In the genomic region with DNA sequence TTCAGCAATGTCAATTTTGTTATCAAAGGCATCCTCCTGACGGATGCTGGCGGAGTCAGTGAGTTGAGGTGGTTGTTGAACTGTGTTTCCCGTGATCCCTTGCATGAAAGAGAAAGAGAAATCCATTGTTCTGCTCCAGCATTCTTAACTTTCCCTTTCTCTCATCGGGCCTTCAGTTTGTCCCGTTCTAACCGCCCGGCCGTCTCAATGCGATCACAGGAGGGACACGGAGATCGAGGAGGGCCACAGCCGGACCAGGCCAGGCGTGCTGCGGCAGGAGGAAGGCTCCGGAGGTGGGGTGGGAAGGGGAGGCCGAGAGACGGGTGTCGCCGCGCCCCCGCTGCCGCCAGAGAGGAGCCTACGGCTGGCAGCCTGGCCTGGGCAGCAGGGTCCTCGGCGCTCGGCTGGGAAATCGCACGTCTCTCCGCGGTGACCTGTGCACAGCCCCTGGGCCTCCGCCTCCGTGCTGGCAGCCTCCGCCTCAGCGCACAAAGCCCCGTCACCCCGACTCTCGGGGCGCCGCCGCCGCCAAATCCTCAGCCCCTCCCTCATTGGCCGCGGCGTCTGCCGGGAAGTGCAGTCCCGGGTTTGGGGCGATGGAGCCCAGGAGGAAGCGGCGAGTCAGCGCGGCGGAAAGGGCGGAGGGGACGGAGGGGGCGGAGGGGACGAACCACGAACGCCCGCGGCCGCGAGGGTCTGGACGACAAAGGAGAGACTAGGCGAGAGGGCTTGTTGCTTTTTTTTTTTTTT, we compare ENCODE assay signal across 1 cellular context.
TF ChIP-seq lines count a peak whose summit lies in the region.

No MANE protein-coding gene starts in this region.

TF ChIP-seq in GM12878, 131 proteins besides CTCF, POLR2A, EP300 and RAD21 (continued from another document):
- TF ChIP-seq, protein P1, sequence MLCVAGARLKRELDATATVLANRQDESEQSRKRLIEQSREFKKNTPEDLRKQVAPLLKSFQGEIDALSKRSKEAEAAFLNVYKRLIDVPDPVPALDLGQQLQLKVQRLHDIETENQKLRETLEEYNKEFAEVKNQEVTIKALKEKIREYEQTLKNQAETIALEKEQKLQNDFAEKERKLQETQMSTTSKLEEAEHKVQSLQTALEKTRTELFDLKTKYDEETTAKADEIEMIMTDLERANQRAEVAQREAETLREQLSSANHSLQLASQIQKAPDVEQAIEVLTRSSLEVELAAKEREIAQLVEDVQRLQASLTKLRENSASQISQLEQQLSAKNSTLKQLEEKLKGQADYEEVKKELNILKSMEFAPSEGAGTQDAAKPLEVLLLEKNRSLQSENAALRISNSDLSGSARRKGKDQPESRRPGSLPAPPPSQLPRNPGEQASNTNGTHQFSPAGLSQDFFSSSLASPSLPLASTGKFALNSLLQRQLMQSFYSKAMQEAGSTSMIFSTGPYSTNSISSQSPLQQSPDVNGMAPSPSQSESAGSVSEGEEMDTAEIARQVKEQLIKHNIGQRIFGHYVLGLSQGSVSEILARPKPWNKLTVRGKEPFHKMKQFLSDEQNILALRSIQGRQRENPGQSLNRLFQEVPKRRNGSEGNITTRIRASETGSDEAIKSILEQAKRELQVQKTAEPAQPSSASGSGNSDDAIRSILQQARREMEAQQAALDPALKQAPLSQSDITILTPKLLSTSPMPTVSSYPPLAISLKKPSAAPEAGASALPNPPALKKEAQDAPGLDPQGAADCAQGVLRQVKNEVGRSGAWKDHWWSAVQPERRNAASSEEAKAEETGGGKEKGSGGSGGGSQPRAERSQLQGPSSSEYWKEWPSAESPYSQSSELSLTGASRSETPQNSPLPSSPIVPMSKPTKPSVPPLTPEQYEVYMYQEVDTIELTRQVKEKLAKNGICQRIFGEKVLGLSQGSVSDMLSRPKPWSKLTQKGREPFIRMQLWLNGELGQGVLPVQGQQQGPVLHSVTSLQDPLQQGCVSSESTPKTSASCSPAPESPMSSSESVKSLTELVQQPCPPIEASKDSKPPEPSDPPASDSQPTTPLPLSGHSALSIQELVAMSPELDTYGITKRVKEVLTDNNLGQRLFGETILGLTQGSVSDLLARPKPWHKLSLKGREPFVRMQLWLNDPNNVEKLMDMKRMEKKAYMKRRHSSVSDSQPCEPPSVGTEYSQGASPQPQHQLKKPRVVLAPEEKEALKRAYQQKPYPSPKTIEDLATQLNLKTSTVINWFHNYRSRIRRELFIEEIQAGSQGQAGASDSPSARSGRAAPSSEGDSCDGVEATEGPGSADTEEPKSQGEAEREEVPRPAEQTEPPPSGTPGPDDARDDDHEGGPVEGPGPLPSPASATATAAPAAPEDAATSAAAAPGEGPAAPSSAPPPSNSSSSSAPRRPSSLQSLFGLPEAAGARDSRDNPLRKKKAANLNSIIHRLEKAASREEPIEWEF (IDR thresholded peaks at IDR 0.05; ENCODE audit: insufficient replicate concordance, low read depth, low read length), result no peak
- peak in 1 of 2 experiments; percentile 56; a peak in 2 of 4 replicates for TF ChIP-seq BHLHE40 (IDR thresholded peaks at IDR 0.05; ENCODE audit: borderline replicate concordance in 1 of 2, low read depth in 2 of 2, low read length in 1 of 2)
- no peak for TF ChIP-seq KAT2A (conservative IDR thresholded peaks at IDR 0.05; ENCODE audit: control insufficient read depth, low read depth, low read length)
- TF ChIP-seq POU2F2 (IDR thresholded peaks at IDR 0.05; ENCODE audit: borderline replicate concordance, low read depth, low read length), result peak; percentile 42; the same call in 1 of the 3 replicates
- peak; percentile 39 for TF ChIP-seq SIX5 (IDR thresholded peaks at IDR 0.05; ENCODE audit: low read depth, low read length, severe bottlenecking)
- TF ChIP-seq STAT3 (IDR thresholded peaks at IDR 0.05; ENCODE audit: low read depth, low read length), result no peak
- 0 out of 2 replicates have a peak, but pooled peaks have one; percentile 65 for TF ChIP-seq SMARCA5 (IDR thresholded peaks at IDR 0.05)
- TF ChIP-seq, protein P2, sequence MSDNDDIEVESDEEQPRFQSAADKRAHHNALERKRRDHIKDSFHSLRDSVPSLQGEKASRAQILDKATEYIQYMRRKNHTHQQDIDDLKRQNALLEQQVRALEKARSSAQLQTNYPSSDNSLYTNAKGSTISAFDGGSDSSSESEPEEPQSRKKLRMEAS (IDR thresholded peaks at IDR 0.05; ENCODE audit: low read depth, low read length), result no peak
- peak; percentile 81 for TF ChIP-seq IKZF1 (conservative IDR thresholded peaks at IDR 0.05)
- no peak; the same call in 1 of the 2 replicates for TF ChIP-seq ZNF217 (IDR thresholded peaks at IDR 0.05)
- TF ChIP-seq, protein P3, sequence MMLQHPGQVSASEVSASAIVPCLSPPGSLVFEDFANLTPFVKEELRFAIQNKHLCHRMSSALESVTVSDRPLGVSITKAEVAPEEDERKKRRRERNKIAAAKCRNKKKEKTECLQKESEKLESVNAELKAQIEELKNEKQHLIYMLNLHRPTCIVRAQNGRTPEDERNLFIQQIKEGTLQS (IDR thresholded peaks at IDR 0.05; ENCODE audit: borderline replicate concordance, extremely low read depth, low read depth, low read length), result no peak
- TF ChIP-seq, protein P4, sequence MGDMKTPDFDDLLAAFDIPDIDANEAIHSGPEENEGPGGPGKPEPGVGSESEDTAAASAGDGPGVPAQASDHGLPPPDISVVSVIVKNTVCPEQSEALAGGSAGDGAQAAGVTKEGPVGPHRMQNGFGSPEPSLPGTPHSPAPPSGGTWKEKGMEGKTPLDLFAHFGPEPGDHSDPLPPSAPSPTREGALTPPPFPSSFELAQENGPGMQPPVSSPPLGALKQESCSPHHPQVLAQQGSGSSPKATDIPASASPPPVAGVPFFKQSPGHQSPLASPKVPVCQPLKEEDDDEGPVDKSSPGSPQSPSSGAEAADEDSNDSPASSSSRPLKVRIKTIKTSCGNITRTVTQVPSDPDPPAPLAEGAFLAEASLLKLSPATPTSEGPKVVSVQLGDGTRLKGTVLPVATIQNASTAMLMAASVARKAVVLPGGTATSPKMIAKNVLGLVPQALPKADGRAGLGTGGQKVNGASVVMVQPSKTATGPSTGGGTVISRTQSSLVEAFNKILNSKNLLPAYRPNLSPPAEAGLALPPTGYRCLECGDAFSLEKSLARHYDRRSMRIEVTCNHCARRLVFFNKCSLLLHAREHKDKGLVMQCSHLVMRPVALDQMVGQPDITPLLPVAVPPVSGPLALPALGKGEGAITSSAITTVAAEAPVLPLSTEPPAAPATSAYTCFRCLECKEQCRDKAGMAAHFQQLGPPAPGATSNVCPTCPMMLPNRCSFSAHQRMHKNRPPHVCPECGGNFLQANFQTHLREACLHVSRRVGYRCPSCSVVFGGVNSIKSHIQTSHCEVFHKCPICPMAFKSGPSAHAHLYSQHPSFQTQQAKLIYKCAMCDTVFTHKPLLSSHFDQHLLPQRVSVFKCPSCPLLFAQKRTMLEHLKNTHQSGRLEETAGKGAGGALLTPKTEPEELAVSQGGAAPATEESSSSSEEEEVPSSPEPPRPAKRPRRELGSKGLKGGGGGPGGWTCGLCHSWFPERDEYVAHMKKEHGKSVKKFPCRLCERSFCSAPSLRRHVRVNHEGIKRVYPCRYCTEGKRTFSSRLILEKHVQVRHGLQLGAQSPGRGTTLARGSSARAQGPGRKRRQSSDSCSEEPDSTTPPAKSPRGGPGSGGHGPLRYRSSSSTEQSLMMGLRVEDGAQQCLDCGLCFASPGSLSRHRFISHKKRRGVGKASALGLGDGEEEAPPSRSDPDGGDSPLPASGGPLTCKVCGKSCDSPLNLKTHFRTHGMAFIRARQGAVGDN (IDR thresholded peaks at IDR 0.05), result peak; percentile 88
- 0 out of 2 replicates have a peak, but pooled peaks have one; percentile 14 for TF ChIP-seq MXI1 (IDR thresholded peaks at IDR 0.05; ENCODE audit: low read depth, low read length)
- no peak for TF ChIP-seq BCL11A (IDR thresholded peaks at IDR 0.05; ENCODE audit: low read depth, low read length)
- TF ChIP-seq, protein P5, sequence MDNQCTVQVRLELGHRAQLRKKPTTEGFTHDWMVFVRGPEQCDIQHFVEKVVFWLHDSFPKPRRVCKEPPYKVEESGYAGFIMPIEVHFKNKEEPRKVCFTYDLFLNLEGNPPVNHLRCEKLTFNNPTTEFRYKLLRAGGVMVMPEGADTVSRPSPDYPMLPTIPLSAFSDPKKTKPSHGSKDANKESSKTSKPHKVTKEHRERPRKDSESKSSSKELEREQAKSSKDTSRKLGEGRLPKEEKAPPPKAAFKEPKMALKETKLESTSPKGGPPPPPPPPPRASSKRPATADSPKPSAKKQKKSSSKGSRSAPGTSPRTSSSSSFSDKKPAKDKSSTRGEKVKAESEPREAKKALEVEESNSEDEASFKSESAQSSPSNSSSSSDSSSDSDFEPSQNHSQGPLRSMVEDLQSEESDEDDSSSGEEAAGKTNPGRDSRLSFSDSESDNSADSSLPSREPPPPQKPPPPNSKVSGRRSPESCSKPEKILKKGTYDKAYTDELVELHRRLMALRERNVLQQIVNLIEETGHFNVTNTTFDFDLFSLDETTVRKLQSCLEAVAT (IDR thresholded peaks at IDR 0.05), result no peak
- TF ChIP-seq ASH2L (IDR thresholded peaks at IDR 0.05; ENCODE audit: borderline replicate concordance, low read depth), result no peak
- TF ChIP-seq DPF2 (IDR thresholded peaks at IDR 0.05), result peak; percentile 83
- TF ChIP-seq, protein P6, sequence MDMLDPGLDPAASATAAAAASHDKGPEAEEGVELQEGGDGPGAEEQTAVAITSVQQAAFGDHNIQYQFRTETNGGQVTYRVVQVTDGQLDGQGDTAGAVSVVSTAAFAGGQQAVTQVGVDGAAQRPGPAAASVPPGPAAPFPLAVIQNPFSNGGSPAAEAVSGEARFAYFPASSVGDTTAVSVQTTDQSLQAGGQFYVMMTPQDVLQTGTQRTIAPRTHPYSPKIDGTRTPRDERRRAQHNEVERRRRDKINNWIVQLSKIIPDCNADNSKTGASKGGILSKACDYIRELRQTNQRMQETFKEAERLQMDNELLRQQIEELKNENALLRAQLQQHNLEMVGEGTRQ (IDR thresholded peaks at IDR 0.05; ENCODE audit: borderline replicate concordance, low read depth, low read length), result no peak
- TF ChIP-seq CREM (IDR thresholded peaks at IDR 0.05; ENCODE audit: low read depth), result no peak
- TF ChIP-seq RAD51 (IDR thresholded peaks at IDR 0.05), result no peak
- no peak for TF ChIP-seq BACH1 (IDR thresholded peaks at IDR 0.05; ENCODE audit: borderline replicate concordance)
